In the genomic region with DNA sequence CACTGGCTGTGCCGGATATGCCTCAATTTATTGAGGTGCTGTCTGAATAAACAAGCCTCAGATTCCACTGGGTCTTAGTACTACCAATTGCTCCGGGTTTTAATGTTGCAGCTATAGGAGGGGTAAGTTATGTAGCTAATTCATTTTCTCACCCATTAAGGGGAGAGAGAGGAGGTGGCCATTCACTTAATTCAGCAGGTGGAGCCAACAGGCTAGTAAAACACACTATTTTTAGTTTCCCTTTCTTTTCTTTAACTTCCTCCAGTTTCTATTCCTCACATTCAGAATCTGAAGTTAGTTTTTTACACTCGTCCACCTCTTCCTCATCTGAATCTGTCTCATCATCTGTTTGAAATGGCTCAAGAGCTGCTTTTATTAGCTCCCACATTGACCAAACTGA, we compare ENCODE assay signal across 20 cellular contexts.
DNase-seq lines count a peak whose midpoint lies in the region; TF ChIP-seq lines count a peak whose summit lies in the region.
"Had no signal": no experiment of that assay in that cellular context is flagged by ENCODE, and none has a peak within 500 bp of the region (broad histone marks: within the 10 kb centered on the region; RNA-seq: fewer than 3 reads in every experiment).

No MANE protein-coding gene starts in this region.

- no peak overlapping the region for H2BK5ac ChIP-seq in neuronal stem cell (ENCODE audit: low read length)

- no peaks in the 10 kb centered on the region for H3F3A ChIP-seq in smooth muscle cell (ENCODE audit: low read depth)

- H3K79me1 ChIP-seq in neuronal stem cell (ENCODE audit: low read depth, low read length): no peaks in the 10 kb centered on the region

- peak; percentile 40 for DNase-seq in M059J (ENCODE audit: low read depth)
- peak; percentile 24 for DNase-seq in NCI-H748 treated with DMSO at 0.1 percent for 48 hours (lab: John Stamatoyannopoulos, UW)
- no peak for DNase-seq in neuronal stem cell (ENCODE audit: low spot score)
- DNase-seq in smooth muscle cell (lab: John Stamatoyannopoulos, UW; ENCODE audit: unreplicated experiment): no peak
- no peak for DNase-seq in NK-92 treated with Interleukin-12 subunit alpha and Interleukin-12 subunit beta, amount 100 ng/mL, for 24 hours (lab: John Stamatoyannopoulos, UW)
- no peak for DNase-seq in NCI-H2196 (lab: John Stamatoyannopoulos, UW; ENCODE audit: unreplicated experiment)
- DNase-seq: CD4-positive, CD25-positive, alpha-beta regulatory T cell; COR-L47; DMS79; H9; HFFc6; Kasumi-1; MG63; NCI-H1105 treated with DMSO at 0.1 percent for 48 hours; NCI-H187; NCI-H446 treated with DMSO at 0.1 percent for 48 hours; NCI-H526 treated with DMSO at 0.1 percent for 48 hours; SJCRH30; T-helper 9 cell had no signal

- H3K27me3 ChIP-seq in OCI-LY3 (ENCODE audit: low read depth, low read length) (no peaks in the 10 kb centered on the region), neuronal stem cell (ENCODE audit: control insufficient read depth in 3 of 3, insufficient read depth in 3 of 3, low read depth in 1 of 3, low read length in 3 of 3) (no peaks in the 10 kb centered on the region), smooth muscle cell (ENCODE audit: low read depth) (no peaks in the 10 kb centered on the region)
- H3K27me3 ChIP-seq: MG63, SJCRH30 had no signal

- H4K20me1 ChIP-seq in OCI-LY3 (ENCODE audit: insufficient read depth, low read length) (no peaks in the 10 kb centered on the region), smooth muscle cell (ENCODE audit: low read depth) (no peaks in the 10 kb centered on the region)

- no peak overlapping the region for H3K4me3 ChIP-seq in OCI-LY3 (ENCODE audit: low read length)
- H3K4me3 ChIP-seq in neuronal stem cell (ENCODE audit: low read length in 2 of 2): no peak overlapping the region
- no peak overlapping the region for H3K4me3 ChIP-seq in smooth muscle cell
- H3K4me3 ChIP-seq: MG63, SJCRH30 had no signal

- no CpG with 5 or more reads among the region's 3 CpGs for WGBS in neuronal stem cell (ENCODE audit: extremely low coverage in 2 of 2, insufficient read length in 2 of 2, insufficient replicate concordance in 1 of 2), 2 donors
- 93% methylated on average over 3 of the region's 3 CpGs for WGBS in smooth muscle cell (ENCODE audit: low lambda C conversion rate)

- no peaks in the 10 kb centered on the region for H3K36me3 ChIP-seq in OCI-LY3 (replicated peaks; ENCODE audit: low read depth, low read length)
- H3K36me3 ChIP-seq in neuronal stem cell (replicated peaks in 1 of 2; ENCODE audit: control insufficient read depth in 2 of 2, insufficient read depth in 2 of 2, low read length in 2 of 2): no peaks in the 10 kb centered on the region
- no peaks in the 10 kb centered on the region for H3K36me3 ChIP-seq in smooth muscle cell (ENCODE audit: low read depth)
- H3K36me3 ChIP-seq: MG63, SJCRH30 had no signal

- H2AFZ ChIP-seq in OCI-LY3 (ENCODE audit: low read depth, low read length): peak overlapping the region; percentile 54; the same call in 1 of the 2 replicates
- H2AFZ ChIP-seq in neuronal stem cell (ENCODE audit: low read length): peak overlapping the region; percentile 56
- H2AFZ ChIP-seq in smooth muscle cell (ENCODE audit: low read depth): no peak overlapping the region

- H3K9ac ChIP-seq in OCI-LY3 (ENCODE audit: low read length): no peak overlapping the region
- H3K9ac ChIP-seq in neuronal stem cell (ENCODE audit: low read depth, low read length, poor library complexity): no peak overlapping the region
- H3K9ac ChIP-seq in smooth muscle cell (ENCODE audit: low read depth): no peak overlapping the region

- H3K27ac ChIP-seq in OCI-LY3 (ENCODE audit: low read length) (no peak overlapping the region), neuronal stem cell (replicated peaks; ENCODE audit: low read length) (no peak overlapping the region), smooth muscle cell (ENCODE audit: low read depth) (no peak overlapping the region)
- H3K27ac ChIP-seq: SJCRH30 had no signal

- peaks cover 2% of the 10 kb centered on the region; the same call in 1 of the 2 replicates for H3K4me1 ChIP-seq in OCI-LY3 (ENCODE audit: low read length)
- H3K4me1 ChIP-seq in neuronal stem cell (ENCODE audit: control insufficient read depth in 2 of 2, insufficient read depth in 1 of 2, low read depth in 1 of 2, low read length in 2 of 2): no peaks in the 10 kb centered on the region
- H3K4me1 ChIP-seq in smooth muscle cell (ENCODE audit: low read depth): no peaks in the 10 kb centered on the region
- H3K4me1 ChIP-seq: SJCRH30 had no signal

- 0 out of 2 replicates have a peak overlapping the region, but pooled peaks have one; percentile 6 for H3K4me2 ChIP-seq in OCI-LY3 (ENCODE audit: low read length)
- no peak overlapping the region for H3K4me2 ChIP-seq in neuronal stem cell (ENCODE audit: insufficient read depth, low read length, poor library complexity, severe bottlenecking)
- no peak overlapping the region for H3K4me2 ChIP-seq in smooth muscle cell

- no peak overlapping the region for H2AK5ac ChIP-seq in neuronal stem cell (ENCODE audit: low read depth, low read length)

- TF ChIP-seq CTCF in OCI-LY3 (IDR thresholded peaks at IDR 0.05; ENCODE audit: low read depth, low read length) (no peak), smooth muscle cell (IDR thresholded peaks at IDR 0.05; ENCODE audit: borderline replicate concordance, insufficient read depth, poor library complexity, severe bottlenecking) (no peak)

- no peak overlapping the region for H4K8ac ChIP-seq in neuronal stem cell (ENCODE audit: low read depth, low read length)

- H3K14ac ChIP-seq in neuronal stem cell (ENCODE audit: low read length): no peak overlapping the region

- H2BK120ac ChIP-seq in neuronal stem cell (ENCODE audit: low read depth, low read length): no peak overlapping the region

- H3K79me2 ChIP-seq in OCI-LY3 (ENCODE audit: low read length) (no peaks in the 10 kb centered on the region), smooth muscle cell (ENCODE audit: low read depth) (no peaks in the 10 kb centered on the region)

- no peak overlapping the region for H2BK15ac ChIP-seq in neuronal stem cell (ENCODE audit: low read length)

- H3K9me3 ChIP-seq in OCI-LY3 (ENCODE audit: insufficient read depth, low read length) (no peaks in the 10 kb centered on the region), neuronal stem cell (replicated peaks in 1 of 2; ENCODE audit: control insufficient read depth in 2 of 2, insufficient read depth in 1 of 2, low read depth in 1 of 2, low read length in 2 of 2) (no peaks in the 10 kb centered on the region), smooth muscle cell (replicated peaks; ENCODE audit: low read depth) (no peaks in the 10 kb centered on the region)
- H3K9me3 ChIP-seq: MG63, SJCRH30 had no signal

- H3K23ac ChIP-seq in neuronal stem cell (ENCODE audit: low read depth, low read length, poor library complexity): no peak overlapping the region

- H3K4ac ChIP-seq in neuronal stem cell (ENCODE audit: low read length): no peak overlapping the region

- H2BK12ac ChIP-seq in neuronal stem cell (ENCODE audit: low read length): no peak overlapping the region

- no peak overlapping the region for H3K18ac ChIP-seq in neuronal stem cell (ENCODE audit: low read length)

- H4K91ac ChIP-seq in neuronal stem cell (ENCODE audit: low read depth, low read length, poor library complexity): no peak overlapping the region

Comparison
In these comparisons a context has a peak if more than half of its experiments do, and no peak if none do; other contexts are left out.
1. DNase-seq: peak in M059J (single experiment) and NCI-H748 treated with DMSO at 0.1 percent for 48 hours (single experiment); none in neuronal stem cell (single experiment), smooth muscle cell (single experiment), NK-92 treated with Interleukin-12 subunit alpha and Interleukin-12 subunit beta, amount 100 ng/mL, for 24 hours (single experiment) and NCI-H2196 (single experiment).